ENCODE assay signal across 1 cellular context in genomic region chr6:144149894-144150672, GRCh38.
TF ChIP-seq lines count a peak whose summit lies in the region.

TSS of gene STX11 (plus strand) at chr6:144150517. CDS start at chr6:144186628, 36,111 bp downstream.

TF ChIP-seq in GM23338, 12 proteins besides CTCF, POLR2A, EP300 and RAD21 (continued from another document):
- TF ChIP-seq ZNF462 (CRISPR knock-in tag; IDR thresholded peaks at IDR 0.05) (no peak), EZH2phosphoT487 (IDR thresholded peaks at IDR 0.05; ENCODE audit: unreplicated experiment) (no peak), CREB1 (CRISPR knock-in tag; IDR thresholded peaks at IDR 0.05; ENCODE audit: low read depth) (no peak), NANOG (IDR thresholded peaks at IDR 0.05; ENCODE audit: borderline replicate concordance) (no peak), JUNB (IDR thresholded peaks at IDR 0.05; ENCODE audit: unreplicated experiment) (no peak), ZNF114 (CRISPR knock-in tag; IDR thresholded peaks at IDR 0.05) (no peak)
TF ChIP-seq in GM23338: peak in this region for 0.
